8 cellular contexts compared by ENCODE assay signal in genomic region chr1:229508823-229509337, GRCh38. TPM values are rescaled to one million over a fixed set of nuclear protein-coding genes. Genes with fewer than 3 reads are reported as not detected.
DNase-seq lines count a peak whose midpoint lies in the region; ATAC-seq lines count a peak whose summit lies in the region.

No MANE protein-coding gene starts in this region.

- peak overlapping the region; percentile 92 for H3K4me3 Mint-ChIP-seq in activated naive CD8-positive, alpha-beta T cell treated with anti-CD3 and anti-CD28 coated beads for 36 hours

- DNase-seq in Right ventricle myocardium inferior (ENCODE audit: missing footprints) (no peak), cardiac septum (ENCODE audit: low spot score) (no peak)
- DNase-seq in activated naive CD8-positive, alpha-beta T cell treated with anti-CD3 and anti-CD28 coated beads for 36 hours: no peak
- no peak for DNase-seq in stimulated activated CD4-positive, alpha-beta T cell treated with anti-CD3 and anti-CD28 coated beads, Interleukin-2, amount 100 ng/mL, for 48 hours

- H3K4me1 ChIP-seq in iPS-15b (ENCODE audit: control insufficient read depth, insufficient read depth, low read length): no peaks in the 10 kb centered on the region
- H3K4me1 ChIP-seq in stomach smooth muscle (ENCODE audit: control insufficient read depth, insufficient read depth, low read length): peaks cover 11% of the 10 kb centered on the region

- H3K27me3 Mint-ChIP-seq in activated naive CD8-positive, alpha-beta T cell treated with anti-CD3 and anti-CD28 coated beads for 36 hours: peaks cover 3% of the 10 kb centered on the region

- H3K9ac ChIP-seq in iPS-15b (ENCODE audit: low read depth, low read length) (peak overlapping the region; percentile 47), stomach smooth muscle (ENCODE audit: low read length in 2 of 2) (peak overlapping the region; percentile 97 to 98)

- peaks cover 30% of the 10 kb centered on the region for H3K4me1 Mint-ChIP-seq in activated naive CD8-positive, alpha-beta T cell treated with anti-CD3 and anti-CD28 coated beads for 36 hours

- no peaks in the 10 kb centered on the region for H3K36me3 ChIP-seq in iPS-15b (ENCODE audit: control insufficient read depth, insufficient read depth, low read length)
- H3K36me3 ChIP-seq in stomach smooth muscle (ENCODE audit: control insufficient read depth in 2 of 2, insufficient read depth in 2 of 2, low read length in 2 of 2): peaks cover 2 to 5% of the 10 kb centered on the region in 2 donors

- H3K4me3 ChIP-seq in iPS-15b (ENCODE audit: low read depth, low read length) (peak overlapping the region; percentile 86), stomach smooth muscle (ENCODE audit: low read length in 2 of 2) (peak overlapping the region; percentile 73 to 95)

- H3K27ac ChIP-seq in stomach smooth muscle (ENCODE audit: low read length): peak overlapping the region; percentile 96

- intact Hi-C loops in Right ventricle myocardium inferior (cut with DNase I): no loop called here
- intact Hi-C loops in cardiac septum (cut with DNase I): loop anchor here (5.0 kb wide), 1 partner anchor 237 kb away; the partner anchor contains the start of gene RAB4A

- ATAC-seq in Right ventricle myocardium inferior: peak; percentile 5
- ATAC-seq in GM18858 (IDR thresholded peaks at IDR 0.05; ENCODE audit: unreplicated experiment): no peak
- ATAC-seq in GM18511 (IDR thresholded peaks at IDR 0.05; ENCODE audit: unreplicated experiment): no peak

- no peaks in the 10 kb centered on the region for H3K9me3 ChIP-seq in iPS-15b (ENCODE audit: control insufficient read depth, insufficient read depth, low read length)
- H3K9me3 ChIP-seq in stomach smooth muscle (ENCODE audit: control insufficient read depth in 2 of 2, low read length in 2 of 2): no peaks in the 10 kb centered on the region

- no peaks in the 10 kb centered on the region for H3K27me3 ChIP-seq in iPS-15b (ENCODE audit: control insufficient read depth, insufficient read depth, low read length)
- no peaks in the 10 kb centered on the region for H3K27me3 ChIP-seq in stomach smooth muscle (ENCODE audit: control insufficient read depth in 1 of 2, insufficient read depth in 2 of 2, low read length in 2 of 2)

- peaks cover 2% of the 10 kb centered on the region for H3K36me3 Mint-ChIP-seq in activated naive CD8-positive, alpha-beta T cell treated with anti-CD3 and anti-CD28 coated beads for 36 hours

- H3K27ac Mint-ChIP-seq in activated naive CD8-positive, alpha-beta T cell treated with anti-CD3 and anti-CD28 coated beads for 36 hours: peak overlapping the region; percentile 93

- no peaks in the 10 kb centered on the region for H3K9me3 Mint-ChIP-seq in activated naive CD8-positive, alpha-beta T cell treated with anti-CD3 and anti-CD28 coated beads for 36 hours

RNA-seq across cellular contexts. Expression of gene NUP133, which starts 0.7 kb away (rescaled TPM):
- 27.9 TPM for total RNA-seq in Right ventricle myocardium inferior
- 24.5 TPM for total RNA-seq in cardiac septum
- total RNA-seq in activated naive CD8-positive, alpha-beta T cell treated with anti-CD3 and anti-CD28 coated beads for 36 hours: 10 to 100 TPM; 62.7 to 64.8 TPM

RNA-seq across cellular contexts. Expression of gene ABCB10, which starts 49.6 kb away (rescaled TPM):
- total RNA-seq in Right ventricle myocardium inferior (12.7 TPM), cardiac septum (11.0 TPM)
- 10 to 100 TPM; 36.8 to 37.8 TPM for total RNA-seq in activated naive CD8-positive, alpha-beta T cell treated with anti-CD3 and anti-CD28 coated beads for 36 hours
